Comparison of ENCODE assay signal across 1 cellular context in genomic region chr19:47356900-47357299, GRCh38.
TF ChIP-seq lines count a peak whose summit lies in the region.

No MANE protein-coding gene starts in this region.

TF ChIP-seq in SK-N-SH, 30 proteins besides CTCF, POLR2A, EP300 and RAD21 (continued from another document):
- no peak for TF ChIP-seq EZH2phosphoT487 (IDR thresholded peaks at IDR 0.05; ENCODE audit: borderline replicate concordance, low read depth)
- TF ChIP-seq IRF3 (IDR thresholded peaks at IDR 0.05; ENCODE audit: low read depth, low read length): no peak
- no peak for TF ChIP-seq RCOR1 (IDR thresholded peaks at IDR 0.05; ENCODE audit: low read length)
- TF ChIP-seq TCF12 (IDR thresholded peaks at IDR 0.05): no peak
- TF ChIP-seq MXI1 (IDR thresholded peaks at IDR 0.05; ENCODE audit: low read depth, low read length): no peak
